In genomic region chr19:34666958-34667265, GRCh38 we compare ENCODE assay signal across 13 cellular contexts. TPM values are rescaled to one million over a fixed set of nuclear protein-coding genes. Genes with fewer than 3 reads are reported as not detected.
DNase-seq lines count a peak whose midpoint lies in the region; ATAC-seq and TF ChIP-seq lines count a peak whose summit lies in the region.
"Had no signal": no experiment of that assay in that cellular context is flagged by ENCODE, and none has a peak within 500 bp of the region (broad histone marks: within the 10 kb centered on the region; RNA-seq: fewer than 3 reads in every experiment).

No MANE protein-coding gene starts in this region.

- H3K27me3 Mint-ChIP-seq in activated naive CD4-positive, alpha-beta T cell treated with anti-CD3 and anti-CD28 coated beads, Interleukin-2, amount 10 ng/mL, durations not matched to agents 7 days and 5 days = no peaks in the 10 kb centered on the region
- H3K27me3 Mint-ChIP-seq in activated naive CD4-positive, alpha-beta T cell treated with anti-CD3 and anti-CD28 coated beads for 36 hours (ENCODE audit: low read depth) = no peaks in the 10 kb centered on the region
- H3K27me3 Mint-ChIP-seq: dendritic cell treated with granulocyte-macrophage colony-stimulating factor and Interleukin-4, amounts not matched to agents 40 ng/mL and 50 ng/mL, for 4 days had no signal

- peak overlapping the region; percentile 69 for H3K4me2 ChIP-seq in hepatocyte

- peaks cover 6% of the 10 kb centered on the region for H3K36me3 Mint-ChIP-seq in activated naive CD4-positive, alpha-beta T cell treated with anti-CD3 and anti-CD28 coated beads, Interleukin-2, amount 10 ng/mL, durations not matched to agents 7 days and 5 days
- H3K36me3 Mint-ChIP-seq in activated naive CD4-positive, alpha-beta T cell treated with anti-CD3 and anti-CD28 coated beads for 36 hours (ENCODE audit: low read depth) = no peaks in the 10 kb centered on the region

- H3K4me3 ChIP-seq in hepatocyte (no peak overlapping the region), stomach (peak overlapping the region in 3 of 4 donors; percentile 16 to 38 (median 35))

- H4K20me1 ChIP-seq in hepatocyte (ENCODE audit: insufficient read depth, poor library complexity, severe bottlenecking) = no peaks in the 10 kb centered on the region

- H3K36me3 ChIP-seq in hepatocyte (replicated peaks; ENCODE audit: insufficient read depth, low read depth) (no peaks in the 10 kb centered on the region), stomach (no peaks in the 10 kb centered on the region)
- H3K36me3 ChIP-seq: gastroesophageal sphincter had no signal

- no peak for TF ChIP-seq CTCF in RWPE1 (conservative IDR thresholded peaks at IDR 0.05; ENCODE audit: low read depth)
- TF ChIP-seq CTCF in hepatocyte (IDR thresholded peaks at IDR 0.05; ENCODE audit: poor library complexity) = no peak
- no peak for TF ChIP-seq CTCF in stomach (IDR thresholded peaks at IDR 0.05)

- H3K9me2 ChIP-seq in hepatocyte (replicated peaks; ENCODE audit: insufficient read depth) = no peaks in the 10 kb centered on the region

- H3K4me3 Mint-ChIP-seq in activated naive CD4-positive, alpha-beta T cell treated with anti-CD3 and anti-CD28 coated beads, Interleukin-2, amount 10 ng/mL, durations not matched to agents 7 days and 5 days = no peak overlapping the region
- H3K4me3 Mint-ChIP-seq in activated naive CD4-positive, alpha-beta T cell treated with anti-CD3 and anti-CD28 coated beads for 36 hours = no peak overlapping the region

- no peak for TF ChIP-seq EP300 in stomach (IDR thresholded peaks at IDR 0.05)

- H3K27ac ChIP-seq in RWPE1 (peak overlapping the region; percentile 65), hepatocyte (no peak overlapping the region), stomach (peak overlapping the region in 4 of 5 donors; percentile 57 to 74 (median 69))

- DNase-seq in activated naive CD4-positive, alpha-beta T cell treated with anti-CD3 and anti-CD28 coated beads, Interleukin-2, amount 10 ng/mL, durations not matched to agents 7 days and 5 days = no peak
- DNase-seq in activated naive CD4-positive, alpha-beta T cell treated with anti-CD3 and anti-CD28 coated beads for 36 hours = no peak
- DNase-seq in RWPE1 (ENCODE audit: low spot score) (no peak), hepatocyte (ENCODE audit: low spot score) (no peak), stomach (no peak), HK-2 (ENCODE audit: unreplicated experiment) (no peak)
- DNase-seq in activated CD8-positive, alpha-beta memory T cell treated with anti-CD3 and anti-CD28 coated beads, Interleukin-2, amount 50 U/mL, for 4 hours = no peak
- DNase-seq: activated gamma-delta T cell treated with Interleukin-2 at 50 U/mL for 16 hours, left cardiac atrium, substantia nigra had no signal

- no peaks in the 10 kb centered on the region for H3K27me3 ChIP-seq in hepatocyte
- H3K27me3 ChIP-seq in stomach = no peaks in the 10 kb centered on the region
- H3K27me3 ChIP-seq: gastroesophageal sphincter had no signal

- 85% methylated on average over 9 of the region's 9 CpGs for WGBS in hepatocyte (ENCODE audit: low lambda C conversion rate, missing lambda C conversion rate)
- 78 to 89% (median 85%) methylated on average over 9 of the region's 9 CpGs for WGBS in stomach, 5 donors

- H3K9me3 ChIP-seq in hepatocyte (ENCODE audit: low read depth) (no peaks in the 10 kb centered on the region), stomach (no peaks in the 10 kb centered on the region)
- H3K9me3 ChIP-seq: gastroesophageal sphincter had no signal

- TF ChIP-seq POLR2A in stomach (IDR thresholded peaks at IDR 0.05) = no peak

- ATAC-seq in GM21723 (IDR thresholded peaks at IDR 0.05; ENCODE audit: unreplicated experiment) = no peak
- ATAC-seq: gastroesophageal sphincter had no signal

- no peak overlapping the region for H2AFZ ChIP-seq in hepatocyte

- no peaks in the 10 kb centered on the region for H3K79me2 ChIP-seq in hepatocyte

- intact Hi-C loops in activated naive CD4-positive, alpha-beta T cell treated with anti-CD3 and anti-CD28 coated beads for 36 hours (cut with micrococcal nuclease) = no loop called here
- intact Hi-C loops in stomach (cut with DNase I; ENCODE audit: low total_unique reads) = no loop called here

- no peaks in the 10 kb centered on the region for H3K4me1 ChIP-seq in hepatocyte (ENCODE audit: insufficient read depth)
- H3K4me1 ChIP-seq in stomach = peaks cover 0 to 27% (median 24%) of the 10 kb centered on the region in 4 donors

- CTCF ChIA-PET in activated naive CD4-positive, alpha-beta T cell treated with anti-CD3 and anti-CD28 coated beads, Interleukin-2, amount 10 ng/mL, durations not matched to agents 7 days and 5 days (lab: Charles Lee) = no interaction called here
- CTCF ChIA-PET in activated naive CD4-positive, alpha-beta T cell treated with anti-CD3 and anti-CD28 coated beads for 36 hours (lab: Charles Lee) = interaction anchor here (0.6 kb wide), 2 partner anchors 32 to 585 kb away, joined by 3 read pairs; no protein-coding TSS in a partner anchor
- CTCF ChIA-PET in RWPE1 (lab: Yijun Ruan, JAX) = no interaction called here

- H3K27ac Mint-ChIP-seq in activated naive CD4-positive, alpha-beta T cell treated with anti-CD3 and anti-CD28 coated beads, Interleukin-2, amount 10 ng/mL, durations not matched to agents 7 days and 5 days = peak overlapping the region; percentile 89
- no peak overlapping the region for H3K27ac Mint-ChIP-seq in activated naive CD4-positive, alpha-beta T cell treated with anti-CD3 and anti-CD28 coated beads for 36 hours

- H3K4me1 Mint-ChIP-seq in activated naive CD4-positive, alpha-beta T cell treated with anti-CD3 and anti-CD28 coated beads, Interleukin-2, amount 10 ng/mL, durations not matched to agents 7 days and 5 days = peaks cover 21% of the 10 kb centered on the region
- H3K4me1 Mint-ChIP-seq in activated naive CD4-positive, alpha-beta T cell treated with anti-CD3 and anti-CD28 coated beads for 36 hours (ENCODE audit: low read depth) = peaks cover 22% of the 10 kb centered on the region

- peaks cover 7% of the 10 kb centered on the region for H3K9me3 Mint-ChIP-seq in activated naive CD4-positive, alpha-beta T cell treated with anti-CD3 and anti-CD28 coated beads, Interleukin-2, amount 10 ng/mL, durations not matched to agents 7 days and 5 days
- H3K9me3 Mint-ChIP-seq in activated naive CD4-positive, alpha-beta T cell treated with anti-CD3 and anti-CD28 coated beads for 36 hours = peaks cover 2% of the 10 kb centered on the region
- H3K9me3 Mint-ChIP-seq: dendritic cell treated with granulocyte-macrophage colony-stimulating factor and Interleukin-4, amounts not matched to agents 40 ng/mL and 50 ng/mL, for 4 days had no signal

- POLR2A ChIA-PET in RWPE1 (lab: Yijun Ruan, JAX; ENCODE audit: low non-redundant PET) = no interaction called here

RNA-seq across cellular contexts. Expression of gene SCGB2B2, which starts 10.0 kb away (rescaled TPM):
- total RNA-seq in activated naive CD4-positive, alpha-beta T cell treated with anti-CD3 and anti-CD28 coated beads for 36 hours = under 1 TPM; 0.49 to 0.50 TPM
- total RNA-seq in hepatocyte (0.04 and 0.13 TPM in 2 replicates), stomach (1 to 10 TPM in 1 of 5 donors, under 1 TPM in 1, not detected in 3; 0.37 to 1.8 TPM)
- polyA plus RNA-seq in hepatocyte (not detected in 2 replicates), stomach (under 1 TPM in 1 of 3 donors, not detected in 2; 0.12 TPM)

RNA-seq across cellular contexts. Expression of gene ZNF302, which starts 10.6 kb away (rescaled TPM):
- 10 to 100 TPM; 13.1 to 13.6 TPM for total RNA-seq in activated naive CD4-positive, alpha-beta T cell treated with anti-CD3 and anti-CD28 coated beads for 36 hours
- total RNA-seq in hepatocyte (29.1 and 34.3 TPM in 2 replicates), stomach (10 to 100 TPM; 13.8 to 92.4 (median 21.7) TPM)
- polyA plus RNA-seq in hepatocyte (19.5 and 20.2 TPM in 2 replicates), stomach (10 to 100 TPM; 10.1 to 18.2 (median 15.0) TPM)
